11 cellular contexts compared by ENCODE assay signal in the genomic region with DNA sequence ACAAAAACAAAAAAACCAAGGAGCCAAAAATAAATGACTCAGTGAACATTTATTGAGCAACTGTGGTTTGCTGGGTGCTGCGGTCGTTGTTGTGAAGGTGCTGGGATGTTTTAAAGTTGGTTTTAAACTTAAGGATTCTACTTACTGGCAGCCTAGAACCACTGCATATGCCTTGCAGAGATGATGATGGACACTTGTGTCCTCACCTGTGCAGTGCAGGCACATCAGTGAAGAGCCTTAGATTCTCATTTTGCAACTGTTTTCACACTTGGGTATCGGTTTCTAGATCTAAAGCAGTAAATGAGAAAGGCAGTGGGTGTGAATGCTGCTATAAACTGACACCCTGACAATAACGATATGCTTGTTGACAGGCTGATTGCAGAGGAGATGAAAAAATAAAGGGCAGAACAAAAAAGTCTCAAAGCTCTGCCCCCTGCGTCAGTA.
A peak's percentile ranks its signal among the peaks of the same experiment; 100 is the strongest.
DNase-seq lines count a peak whose midpoint lies in the region; ATAC-seq and TF ChIP-seq lines count a peak whose summit lies in the region.
"Had no signal": no experiment of that assay in that cellular context is flagged by ENCODE, and none has a peak within 500 bp of the region (broad histone marks: within the 10 kb centered on the region; RNA-seq: fewer than 3 reads in every experiment).

No MANE protein-coding gene starts in this region.

- no peak overlapping the region for H3K9ac ChIP-seq in parathyroid adenoma

- H2AFZ ChIP-seq in parathyroid adenoma (no peak overlapping the region), hepatocyte (no peak overlapping the region)
- H2AFZ ChIP-seq: GM23338 had no signal

- H3K9me3 Mint-ChIP-seq in activated CD4-positive, alpha-beta T cell treated with anti-CD3 and anti-CD28 coated beads for 36 hours (ENCODE audit: low read depth), result no peaks in the 10 kb centered on the region
- H3K9me3 Mint-ChIP-seq in HFFc6, result no peaks in the 10 kb centered on the region
- H3K9me3 Mint-ChIP-seq: GM23338 had no signal

- H3K4me2 ChIP-seq in parathyroid adenoma (ENCODE audit: low read length) (peak overlapping the region; percentile 46), hepatocyte (no peak overlapping the region)
- H3K4me2 ChIP-seq: GM23338 had no signal

- peak overlapping the region; percentile 42 for H3K4me3 Mint-ChIP-seq in activated CD4-positive, alpha-beta T cell treated with anti-CD3 and anti-CD28 coated beads for 36 hours
- no peak overlapping the region for H3K4me3 Mint-ChIP-seq in HFFc6
- H3K4me3 Mint-ChIP-seq: GM23338 had no signal

- no peaks in the 10 kb centered on the region for H3K27me3 Mint-ChIP-seq in activated CD4-positive, alpha-beta T cell treated with anti-CD3 and anti-CD28 coated beads for 36 hours
- no peaks in the 10 kb centered on the region for H3K27me3 Mint-ChIP-seq in HFFc6 (ENCODE audit: insufficient read depth)

- H3K4me1 ChIP-seq in parathyroid adenoma, result peaks cover 34% of the 10 kb centered on the region
- peaks cover 3% of the 10 kb centered on the region for H3K4me1 ChIP-seq in hepatocyte (ENCODE audit: insufficient read depth)

- H3K4me1 Mint-ChIP-seq in activated CD4-positive, alpha-beta T cell treated with anti-CD3 and anti-CD28 coated beads for 36 hours, result peaks cover 77% of the 10 kb centered on the region
- H3K4me1 Mint-ChIP-seq in HFFc6 (ENCODE audit: low read depth), result peaks cover 27% of the 10 kb centered on the region

- H3K27ac ChIP-seq in parathyroid adenoma (no peak overlapping the region), hepatocyte (no peak overlapping the region)

- intact Hi-C loops in activated CD4-positive, alpha-beta T cell treated with anti-CD3 and anti-CD28 coated beads for 36 hours (cut with DNase I, micrococcal nuclease), result loop anchor here in 1 of 2 experiments (5.0 kb wide), 3 partner anchors 43 to 222 kb away; no protein-coding TSS in a partner anchor

- CTCF ChIA-PET in activated CD4-positive, alpha-beta T cell treated with anti-CD3 and anti-CD28 coated beads for 36 hours (lab: Charles Lee), result no interaction called here

- TF ChIP-seq CTCF in parathyroid adenoma (IDR thresholded peaks at IDR 0.05), result no peak
- TF ChIP-seq CTCF in hepatocyte (IDR thresholded peaks at IDR 0.05; ENCODE audit: poor library complexity), result no peak
- TF ChIP-seq CTCF in HFFc6 (IDR thresholded peaks at IDR 0.05), result no peak

- WGBS in hepatocyte (ENCODE audit: low lambda C conversion rate, missing lambda C conversion rate), result 92% methylated on average over 5 of the region's 5 CpGs

- H3K36me3 Mint-ChIP-seq in activated CD4-positive, alpha-beta T cell treated with anti-CD3 and anti-CD28 coated beads for 36 hours (ENCODE audit: low read depth), result peaks cover 2% of the 10 kb centered on the region
- no peaks in the 10 kb centered on the region for H3K36me3 Mint-ChIP-seq in HFFc6 (ENCODE audit: low read depth)

- peaks cover 2% of the 10 kb centered on the region for H4K20me1 ChIP-seq in hepatocyte (ENCODE audit: insufficient read depth, poor library complexity, severe bottlenecking)

- H3K27me3 ChIP-seq in parathyroid adenoma (ENCODE audit: control insufficient read depth, insufficient read depth, low read length) (no peaks in the 10 kb centered on the region), hepatocyte (no peaks in the 10 kb centered on the region)

- ATAC-seq in activated CD4-positive, alpha-beta T cell treated with anti-CD3 and anti-CD28 coated beads for 36 hours, result peak; percentile 83
- ATAC-seq in GM21723 (IDR thresholded peaks at IDR 0.05; ENCODE audit: unreplicated experiment), result peak; percentile 73
- peak; percentile 62 for ATAC-seq in HG03575 (IDR thresholded peaks at IDR 0.05; ENCODE audit: extremely low read depth, insufficient number of reproducible peaks, low FRiP score, unreplicated experiment)
- ATAC-seq: GM23338 had no signal

- H3K79me2 ChIP-seq in parathyroid adenoma (peaks cover 23% of the 10 kb centered on the region), hepatocyte (peaks cover 79% of the 10 kb centered on the region)

- H3K36me3 ChIP-seq in parathyroid adenoma (ENCODE audit: control insufficient read depth, insufficient read depth, low read length), result no peaks in the 10 kb centered on the region
- no peaks in the 10 kb centered on the region for H3K36me3 ChIP-seq in hepatocyte (replicated peaks; ENCODE audit: insufficient read depth, low read depth)

- no peak for DNase-seq in activated CD4-positive, alpha-beta T cell treated with anti-CD3 and anti-CD28 coated beads for 36 hours
- DNase-seq in activated CD4-positive, alpha-beta T cell treated with anti-CD3 and anti-CD28 coated beads, Interleukin-2, amount 50 U/mL, for 48 hours, result no peak
- DNase-seq in kidney glomerular epithelial cell (lab: John Stamatoyannopoulos, UW) (no peak), hepatocyte (ENCODE audit: low spot score) (no peak), HFFc6 (no peak)
- DNase-seq: NCI-H446; stimulated activated CD4-positive, alpha-beta T cell treated with anti-CD3 and anti-CD28 coated beads, Interleukin-15, amount 100 ng/mL, for 24 hours had no signal

- peak overlapping the region; percentile 39 for H3K27ac Mint-ChIP-seq in activated CD4-positive, alpha-beta T cell treated with anti-CD3 and anti-CD28 coated beads for 36 hours
- no peak overlapping the region for H3K27ac Mint-ChIP-seq in HFFc6
- H3K27ac Mint-ChIP-seq: GM23338 had no signal

- H3K4me3 ChIP-seq in parathyroid adenoma (ENCODE audit: low read depth, low read length) (no peak overlapping the region), hepatocyte (no peak overlapping the region)
- H3K4me3 ChIP-seq: GM23338 had no signal

- H3K9me3 ChIP-seq in parathyroid adenoma (ENCODE audit: control insufficient read depth, low read length) (no peaks in the 10 kb centered on the region), hepatocyte (ENCODE audit: low read depth) (no peaks in the 10 kb centered on the region)

- H3K9me2 ChIP-seq in hepatocyte (replicated peaks; ENCODE audit: insufficient read depth), result no peaks in the 10 kb centered on the region

- POLR2A ChIA-PET in activated CD4-positive, alpha-beta T cell treated with anti-CD3 and anti-CD28 coated beads for 36 hours (lab: Charles Lee), result interaction anchor here (0.5 to 0.6 kb wide), 2 partner anchors 466 to 1469 kb away, joined by 3 to 4 read pairs; no protein-coding TSS in a partner anchor
